In the genomic region with DNA sequence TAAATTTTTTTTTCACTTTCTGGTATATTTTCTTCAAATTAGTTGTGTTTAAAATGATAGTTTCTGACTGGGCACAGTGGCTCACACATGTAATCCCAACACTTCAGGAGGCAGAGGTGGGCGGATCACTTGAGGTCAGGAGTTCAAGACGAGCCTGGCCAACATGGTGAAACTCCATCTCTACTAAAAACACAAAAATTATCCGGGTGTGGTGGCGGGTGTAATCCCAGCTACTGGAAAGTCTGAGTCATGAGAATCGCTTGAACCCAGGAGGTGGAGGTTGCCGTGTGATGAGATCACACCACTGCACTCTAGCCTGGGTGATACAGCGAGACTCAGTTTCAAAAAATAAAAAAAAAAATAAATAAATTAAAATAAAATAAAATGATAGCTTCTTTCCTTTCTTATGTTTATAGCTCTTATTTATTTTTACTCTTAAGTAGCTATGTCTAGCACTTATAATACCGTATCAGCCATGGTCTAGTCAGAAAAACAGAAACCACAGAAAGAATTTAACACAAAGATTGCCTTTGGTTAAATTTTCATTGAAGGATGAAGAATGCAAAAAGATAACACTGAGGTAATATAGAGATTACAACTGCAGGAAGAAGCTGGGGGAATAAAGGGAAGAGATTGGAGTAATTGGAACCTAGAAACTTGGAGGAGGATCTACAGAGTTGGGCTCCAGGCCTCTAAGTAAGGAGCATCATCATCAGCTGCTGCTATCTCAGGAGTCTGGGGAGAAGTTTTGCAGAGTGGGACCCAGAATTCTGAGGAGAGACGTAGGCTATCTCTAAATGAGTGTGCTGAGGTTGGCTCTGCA, we compare ENCODE assay signal across 14 cellular contexts. TPM values are rescaled to one million over a fixed set of nuclear protein-coding genes. Genes with fewer than 3 reads are reported as not detected.
DNase-seq lines count a peak whose midpoint lies in the region; ATAC-seq and TF ChIP-seq lines count a peak whose summit lies in the region.
"Had no signal": no experiment of that assay in that cellular context is flagged by ENCODE, and none has a peak within 500 bp of the region (broad histone marks: within the 10 kb centered on the region; RNA-seq: fewer than 3 reads in every experiment).

No MANE protein-coding gene starts in this region.

- H3K9me3 ChIP-seq in T-helper 17 cell (ENCODE audit: control insufficient read depth, low read length, poor library complexity, severe bottlenecking): no peaks in the 10 kb centered on the region
- H3K9me3 ChIP-seq in CD4-positive, alpha-beta T cell (ENCODE audit: control insufficient read depth, low read length): no peaks in the 10 kb centered on the region
- H3K9me3 ChIP-seq: left ventricle myocardium inferior, neutrophil had no signal

- peak overlapping the region; percentile 2 for H3K27ac Mint-ChIP-seq in T-helper 17 cell
- no peak overlapping the region for H3K27ac Mint-ChIP-seq in CD4-positive, alpha-beta T cell
- no peak overlapping the region for H3K27ac Mint-ChIP-seq in activated CD4-positive, alpha-beta T cell treated with anti-CD3 and anti-CD28 coated beads, Interleukin-2, amount 10 ng/mL, durations not matched to agents 7 days and 5 days
- H3K27ac Mint-ChIP-seq: activated B cell treated with CpG ODN at 0.5 μM for 24 hours; activated T-helper 2 cell treated with anti-CD3 and anti-CD28 coated beads, Interferon-gamma antibody, Interleukin-2, Interleukin-4, amounts not matched to agents 10 μg/mL and 5 μg/mL and 100 μg/mL, durations not matched to agents 14 hours and 24 hours and 36 hours had no signal

- no peak overlapping the region for H3K4me3 Mint-ChIP-seq in T-helper 17 cell
- H3K4me3 Mint-ChIP-seq in CD4-positive, alpha-beta T cell: no peak overlapping the region
- H3K4me3 Mint-ChIP-seq in activated CD4-positive, alpha-beta T cell treated with anti-CD3 and anti-CD28 coated beads, Interleukin-2, amount 10 ng/mL, durations not matched to agents 7 days and 5 days: no peak overlapping the region
- H3K4me3 Mint-ChIP-seq: activated B cell treated with CpG ODN at 0.5 μM for 24 hours; central memory CD8-positive, alpha-beta T cell had no signal

- no peaks in the 10 kb centered on the region for H3K27me3 ChIP-seq in CD4-positive, alpha-beta T cell (ENCODE audit: control insufficient read depth, insufficient read depth, low read length)
- H3K27me3 ChIP-seq: neutrophil had no signal

- H3K4me1 Mint-ChIP-seq in T-helper 17 cell: peaks cover 3% of the 10 kb centered on the region
- peaks cover 9% of the 10 kb centered on the region for H3K4me1 Mint-ChIP-seq in CD4-positive, alpha-beta T cell (ENCODE audit: low read depth)
- H3K4me1 Mint-ChIP-seq in activated CD4-positive, alpha-beta T cell treated with anti-CD3 and anti-CD28 coated beads, Interleukin-2, amount 10 ng/mL, durations not matched to agents 7 days and 5 days: peaks cover 8% of the 10 kb centered on the region
- H3K4me1 Mint-ChIP-seq: activated B cell treated with CpG ODN at 0.5 μM for 24 hours had no signal

- intact Hi-C loops in CD4-positive, alpha-beta T cell (cut with DNase I, micrococcal nuclease): no loop called here

- no peak for TF ChIP-seq CTCF in CD4-positive, alpha-beta T cell (IDR thresholded peaks at IDR 0.05)

- ATAC-seq in T-helper 17 cell (no peak), esophagus mucosa (peak; percentile 91)
- ATAC-seq in CD4-positive, alpha-beta T cell (ENCODE audit: poor library complexity): no peak

- CTCF ChIA-PET in CD4-positive, alpha-beta T cell (lab: Charles Lee): no interaction called here
- CTCF ChIA-PET in activated CD4-positive, alpha-beta T cell treated with anti-CD3 and anti-CD28 coated beads, Interleukin-2, amount 10 ng/mL, durations not matched to agents 7 days and 5 days (lab: Charles Lee): no interaction called here

- DNase-seq in HCEC 1CT: peak; percentile 82
- no peak for DNase-seq in T-helper 17 cell
- peak; percentile 67 for DNase-seq in skeletal muscle cell (ENCODE audit: low read depth)
- no peak for DNase-seq in CD4-positive, alpha-beta T cell
- no peak for DNase-seq in NCI-H1417 (lab: John Stamatoyannopoulos, UW)
- DNase-seq in activated CD4-positive, alpha-beta T cell treated with anti-CD3 and anti-CD28 coated beads, Interleukin-2, amount 10 ng/mL, durations not matched to agents 7 days and 5 days: no peak
- DNase-seq: activated B cell treated with CpG ODN at 0.5 μM for 24 hours, left ventricle myocardium inferior, NCI-H524, SHP77 had no signal

- H3K27me3 Mint-ChIP-seq in T-helper 17 cell: peaks cover 19% of the 10 kb centered on the region
- peaks cover under 1% of the 10 kb centered on the region for H3K27me3 Mint-ChIP-seq in CD4-positive, alpha-beta T cell
- H3K27me3 Mint-ChIP-seq in activated CD4-positive, alpha-beta T cell treated with anti-CD3 and anti-CD28 coated beads, Interleukin-2, amount 10 ng/mL, durations not matched to agents 7 days and 5 days: peaks cover 2% of the 10 kb centered on the region

- no peaks in the 10 kb centered on the region for H3K36me3 Mint-ChIP-seq in T-helper 17 cell (ENCODE audit: low read depth)
- H3K36me3 Mint-ChIP-seq in CD4-positive, alpha-beta T cell (ENCODE audit: low read depth): no peaks in the 10 kb centered on the region
- no peaks in the 10 kb centered on the region for H3K36me3 Mint-ChIP-seq in activated CD4-positive, alpha-beta T cell treated with anti-CD3 and anti-CD28 coated beads, Interleukin-2, amount 10 ng/mL, durations not matched to agents 7 days and 5 days (ENCODE audit: low read depth)

- H3K4me3 ChIP-seq in skeletal muscle cell (ENCODE audit: low read depth, low read length): no peak overlapping the region
- H3K4me3 ChIP-seq: left ventricle myocardium inferior had no signal

- POLR2A ChIA-PET in CD4-positive, alpha-beta T cell (lab: Charles Lee): no interaction called here
- POLR2A ChIA-PET in activated CD4-positive, alpha-beta T cell treated with anti-CD3 and anti-CD28 coated beads, Interleukin-2, amount 10 ng/mL, durations not matched to agents 7 days and 5 days (lab: Charles Lee): no interaction called here

- H3K9me3 Mint-ChIP-seq in CD4-positive, alpha-beta T cell: peaks cover 2% of the 10 kb centered on the region
- H3K9me3 Mint-ChIP-seq in activated CD4-positive, alpha-beta T cell treated with anti-CD3 and anti-CD28 coated beads, Interleukin-2, amount 10 ng/mL, durations not matched to agents 7 days and 5 days: peaks cover 4% of the 10 kb centered on the region

- H3K27ac ChIP-seq in CD4-positive, alpha-beta T cell (ENCODE audit: low read depth, low read length): no peak overlapping the region
- H3K27ac ChIP-seq: left ventricle myocardium inferior, neutrophil had no signal

RNA-seq across cellular contexts. Expression of gene MBOAT2, which starts 54.7 kb away (rescaled TPM):
- total RNA-seq in T-helper 17 cell (1 to 10 TPM; 2.1 to 4.9 TPM), esophagus mucosa (108 TPM)
- 1 to 10 TPM; 1.9 to 2.0 TPM for total RNA-seq in CD4-positive, alpha-beta T cell
- 10 to 100 TPM in 1 of 2 experiments, 1 to 10 TPM in 1; 8.8 to 10.6 TPM for total RNA-seq in activated CD4-positive, alpha-beta T cell treated with anti-CD3 and anti-CD28 coated beads, Interleukin-2, amount 10 ng/mL, durations not matched to agents 7 days and 5 days

Comparison
In these comparisons a context has a peak if more than half of its experiments do, and no peak if none do; other contexts are left out.
1. DNase-seq: peak in HCEC 1CT (single experiment) and skeletal muscle cell (single experiment); none in T-helper 17 cell (0 of 3), CD4-positive, alpha-beta T cell (0 of 10), NCI-H1417 (0 of 3) and activated CD4-positive, alpha-beta T cell treated with anti-CD3 and anti-CD28 coated beads, Interleukin-2, amount 10 ng/mL, durations not matched to agents 7 days and 5 days (single experiment).